ENCODE assay signal across 8 cellular contexts in genomic region chr2:135189148-135189547, GRCh38.
"Had no signal": no experiment of that assay in that cellular context is flagged by ENCODE, and none has a peak within 500 bp of the region (broad histone marks: within the 10 kb centered on the region; RNA-seq: fewer than 3 reads in every experiment).

No MANE protein-coding gene starts in this region.

- H3K27me3 Mint-ChIP-seq: IgD-negative memory B cell had no signal

- FAIRE-seq: HTR-8/SVneo had no signal

- H3K27ac ChIP-seq: GM23248 had no signal

- H3K4me3 ChIP-seq: GM23248, HAP-1 had no signal

- H2AFZ ChIP-seq: GM23248 had no signal

- H3K4me3 Mint-ChIP-seq: IgD-negative memory B cell had no signal

- DNase-seq: GM23248, GOT3, H7, KG1 had no signal

- H3K4me1 ChIP-seq: HAP-1 had no signal

- H3K27ac Mint-ChIP-seq: IgD-negative memory B cell had no signal

- ATAC-seq: HCT116 had no signal

- H3K9ac ChIP-seq: GM23248 had no signal

- H3K4me1 Mint-ChIP-seq: IgD-negative memory B cell had no signal

- H3K36me3 ChIP-seq: HAP-1 had no signal
